Comparison of ENCODE assay signal across 8 cellular contexts in genomic region chr10:79525049-79525710, GRCh38.
DNase-seq lines count a peak whose midpoint lies in the region; ATAC-seq and FAIRE-seq lines count a peak whose summit lies in the region.
"Not testable (repeated sequence)": the region's sequence is repeated elsewhere in the genome, so short reads cannot be mapped to it uniquely, and the experiment has no call there.

No MANE protein-coding gene starts in this region.

- ATAC-seq in GM19043 (IDR thresholded peaks at IDR 0.05; ENCODE audit: low read depth, unreplicated experiment): peak; percentile 92
- ATAC-seq in GM21381 (IDR thresholded peaks at IDR 0.05; ENCODE audit: unreplicated experiment): peak; percentile 91
- ATAC-seq in HG02588 (IDR thresholded peaks at IDR 0.05; ENCODE audit: unreplicated experiment): peak; percentile 84
- ATAC-seq in HG02973 (IDR thresholded peaks at IDR 0.05; ENCODE audit: unreplicated experiment): peak; percentile 77
- peak; percentile 88 for ATAC-seq in HG03196 (IDR thresholded peaks at IDR 0.05; ENCODE audit: unreplicated experiment)
- ATAC-seq in stimulated activated memory B cell treated with anti-CD40 and anti-IgM and Interleukin-4, amounts not matched to agents 10 μg/mL and 1 μg/mL and 100 μg/mL, for 72 hours: peak; percentile 81

- not testable (repeated sequence) for DNase-seq in GM18507 (ENCODE audit: extremely low spot score, insufficient read length, low read depth); HTR-8/SVneo (ENCODE audit: insufficient read length, low spot score)

- H3K4me1 Mint-ChIP-seq in stimulated activated memory B cell treated with anti-CD40 and anti-IgM and Interleukin-4, amounts not matched to agents 10 μg/mL and 1 μg/mL and 100 μg/mL, for 72 hours: not testable (repeated sequence)

- not testable (repeated sequence) for H3K36me3 Mint-ChIP-seq in stimulated activated memory B cell treated with anti-CD40 and anti-IgM and Interleukin-4, amounts not matched to agents 10 μg/mL and 1 μg/mL and 100 μg/mL, for 72 hours

- not testable (repeated sequence) for H3K27ac Mint-ChIP-seq in stimulated activated memory B cell treated with anti-CD40 and anti-IgM and Interleukin-4, amounts not matched to agents 10 μg/mL and 1 μg/mL and 100 μg/mL, for 72 hours

- not testable (repeated sequence) for H3K4me3 Mint-ChIP-seq in stimulated activated memory B cell treated with anti-CD40 and anti-IgM and Interleukin-4, amounts not matched to agents 10 μg/mL and 1 μg/mL and 100 μg/mL, for 72 hours

- H3K9me3 Mint-ChIP-seq in stimulated activated memory B cell treated with anti-CD40 and anti-IgM and Interleukin-4, amounts not matched to agents 10 μg/mL and 1 μg/mL and 100 μg/mL, for 72 hours: not testable (repeated sequence)

- FAIRE-seq in GM18507 (lab: Jason Lieb, UNC): peak; percentile 97
- peak; percentile 74 for FAIRE-seq in HTR-8/SVneo (lab: Jason Lieb, UNC)

- H3K27me3 Mint-ChIP-seq in stimulated activated memory B cell treated with anti-CD40 and anti-IgM and Interleukin-4, amounts not matched to agents 10 μg/mL and 1 μg/mL and 100 μg/mL, for 72 hours: not testable (repeated sequence)
